Comparison of ENCODE assay signal across 24 cellular contexts in genomic region chr2:53572696-53573095, GRCh38.
"Had no signal": no experiment of that assay in that cellular context is flagged by ENCODE, and none has a peak within 500 bp of the region (broad histone marks: within the 10 kb centered on the region; RNA-seq: fewer than 3 reads in every experiment).

No MANE protein-coding gene starts in this region.

- DNase-seq: activated CD4-positive, alpha-beta memory T cell treated with anti-CD3 and anti-CD28 coated beads for 36 hours; activated CD4-positive, alpha-beta T cell treated with anti-CD3 and anti-CD28 coated beads for 1 hour; activated CD4-positive, alpha-beta T cell treated with anti-CD3 and anti-CD28 coated beads for 4 hours; activated CD8-positive, alpha-beta memory T cell treated with anti-CD3 and anti-CD28 coated beads, Interleukin-2, amount 10 ng/mL, durations not matched to agents 7 days and 5 days; activated CD8-positive, alpha-beta memory T cell treated with anti-CD3 and anti-CD28 coated beads, Interleukin-2, amount 50 U/mL, for 4 hours; activated CD8-positive, alpha-beta T cell treated with anti-CD3 and anti-CD28 coated beads, Interleukin-2, amount 10 ng/mL, durations not matched to agents 7 days and 5 days; activated effector memory CD4-positive, alpha-beta T cell treated with anti-CD3 and anti-CD28 coated beads, Interleukin-2, amount 50 U/mL, for 16 hours; activated naive CD4-positive, alpha-beta T cell treated with anti-CD3 and anti-CD28 coated beads for 36 hours; activated naive CD8-positive, alpha-beta T cell treated with anti-CD3 and anti-CD28 coated beads for 36 hours; activated naive CD8-positive, alpha-beta T cell treated with anti-CD3 and anti-CD28 coated beads, Interleukin-2, amount 50 U/mL, for 24 hours; activated T-cell treated with anti-CD3 and anti-CD28 coated beads, Interleukin-2, amount 50 U/mL, for 1 hour; activated T-cell treated with anti-CD3 and anti-CD28 coated beads, Interleukin-2, amount 50 U/mL, for 48 hours; adrenal gland; amygdala; aorta; body of pancreas; caudate nucleus; cortex of kidney; dermis blood vessel endothelial cell; effector memory CD4-positive, alpha-beta T cell; endodermal cell; foreskin fibroblast; gastrocnemius medialis; T-helper 2 cell had no signal

- H3K36me3 ChIP-seq: adrenal gland, gastrocnemius medialis had no signal

- H3K27ac ChIP-seq: adrenal gland, body of pancreas, gastrocnemius medialis had no signal

- H3K9me3 ChIP-seq: adrenal gland, body of pancreas, gastrocnemius medialis had no signal

- H3K4me1 ChIP-seq: adrenal gland, gastrocnemius medialis had no signal

- H3K27me3 ChIP-seq: adrenal gland, body of pancreas, gastrocnemius medialis had no signal

- H3K4me3 ChIP-seq: adrenal gland, body of pancreas, gastrocnemius medialis had no signal
